Comparison of ENCODE assay signal across 20 cellular contexts in the genomic region with DNA sequence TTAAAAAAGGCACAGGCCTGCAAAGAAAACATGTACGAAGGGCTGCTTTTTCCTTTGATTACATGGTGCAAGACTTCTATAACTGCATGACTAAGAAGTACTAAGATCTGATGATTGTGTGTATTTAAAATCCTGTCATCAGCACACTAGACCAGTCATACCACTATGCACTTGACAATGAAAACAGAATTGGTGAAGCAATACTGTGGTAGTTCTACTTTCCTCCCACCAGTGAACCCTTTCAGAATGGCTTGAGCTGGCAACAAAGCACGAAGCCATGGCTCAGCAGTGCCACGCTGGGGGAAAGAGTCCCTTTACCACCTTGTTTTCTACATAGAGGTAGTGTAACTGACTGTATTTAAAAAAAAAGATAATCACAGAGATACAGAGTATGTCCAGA. TPM values are rescaled to one million over a fixed set of nuclear protein-coding genes. Genes with fewer than 3 reads are reported as not detected.
DNase-seq lines count a peak whose midpoint lies in the region; ATAC-seq, FAIRE-seq and TF ChIP-seq lines count a peak whose summit lies in the region.
"Had no signal": no experiment of that assay in that cellular context is flagged by ENCODE, and none has a peak within 500 bp of the region (broad histone marks: within the 10 kb centered on the region; RNA-seq: fewer than 3 reads in every experiment).

No MANE protein-coding gene starts in this region.

- H3K4me3 ChIP-seq in brain microvascular endothelial cell (ENCODE audit: low read depth, low read length), result no peak overlapping the region
- no peak overlapping the region for H3K4me3 ChIP-seq in effector memory CD4-positive, alpha-beta T cell (ENCODE audit: insufficient read depth, low read depth, low read length, poor library complexity, severe bottlenecking)

- H3K36me3 Mint-ChIP-seq in activated CD4-positive, alpha-beta T cell treated with anti-CD3 and anti-CD28 coated beads for 36 hours (ENCODE audit: low read depth), result peaks cover 7% of the 10 kb centered on the region

- no peaks in the 10 kb centered on the region for H3K4me1 ChIP-seq in effector memory CD4-positive, alpha-beta T cell (ENCODE audit: control insufficient read depth, insufficient read depth, low read length, poor library complexity, severe bottlenecking)

- no peaks in the 10 kb centered on the region for H3K36me3 ChIP-seq in brain microvascular endothelial cell (replicated peaks)
- no peaks in the 10 kb centered on the region for H3K36me3 ChIP-seq in effector memory CD4-positive, alpha-beta T cell (ENCODE audit: control insufficient read depth, insufficient read depth, low read length)

- no peak overlapping the region for H3K27ac Mint-ChIP-seq in activated CD4-positive, alpha-beta T cell treated with anti-CD3 and anti-CD28 coated beads for 36 hours
- H3K27ac Mint-ChIP-seq: activated naive CD4-positive, alpha-beta T cell treated with anti-CD3 and anti-CD28 coated beads for 36 hours; nephron; T-helper 1 cell treated with Interleukin-12 subunit alpha and Interleukin-12 subunit beta and Interleukin-4 antibody, amounts not matched to agents 30 μg/mL and 1 μg/mL, for 36 hours had no signal

- intact Hi-C loops in activated CD4-positive, alpha-beta T cell treated with anti-CD3 and anti-CD28 coated beads for 36 hours (cut with DNase I, micrococcal nuclease), result no loop called here

- TF ChIP-seq CTCF in brain microvascular endothelial cell (IDR thresholded peaks at IDR 0.05; ENCODE audit: low read depth, low read length, missing control alignments), result no peak

- DNase-seq in activated CD4-positive, alpha-beta T cell treated with anti-CD3 and anti-CD28 coated beads for 36 hours, result no peak
- DNase-seq in activated CD4-positive, alpha-beta T cell treated with anti-CD3 and anti-CD28 coated beads, Interleukin-2, amount 50 U/mL, for 48 hours, result no peak
- DNase-seq in brain microvascular endothelial cell (peak; percentile 7), fibroblast of the conjunctiva (ENCODE audit: low read depth) (peak; percentile 1), cerebellar cortex (ENCODE audit: low spot score) (no peak), G401 (ENCODE audit: low spot score) (no peak), urothelium cell line (ENCODE audit: low spot score) (no peak)
- DNase-seq in effector memory CD4-positive, alpha-beta T cell, result no peak
- DNase-seq: ACHN; activated CD4-positive, CD25-positive, alpha-beta regulatory T cell treated with anti-CD3 and anti-CD28 coated beads, Interleukin-2, amount 50 U/mL, for 72 hours; activated CD8-positive, alpha-beta memory T cell treated with anti-CD3 and anti-CD28 coated beads, Interleukin-2, amount 50 U/mL, for 48 hours; activated naive CD4-positive, alpha-beta T cell treated with anti-CD3 and anti-CD28 coated beads for 36 hours; Caco-2; cerebellar nuclear complex; NCI-H1694 treated with DMSO at 0.1 percent for 48 hours; NCI-H524 treated with DMSO at 0.1 percent for 48 hours; RPMI8226 had no signal

- in situ Hi-C loops in brain microvascular endothelial cell (cut with HindIII; ENCODE audit: low pct_ligation_motif_present, low sequenced_read_pairs) (no loop called here), G401 (cut with HindIII; ENCODE audit: low sequenced_read_pairs) (no loop called here)

- FAIRE-seq in urothelium cell line (lab: Jason Lieb, UNC), result no peak

- no peaks in the 10 kb centered on the region for H3K4me1 Mint-ChIP-seq in activated CD4-positive, alpha-beta T cell treated with anti-CD3 and anti-CD28 coated beads for 36 hours

- no peaks in the 10 kb centered on the region for H3K9me3 Mint-ChIP-seq in activated CD4-positive, alpha-beta T cell treated with anti-CD3 and anti-CD28 coated beads for 36 hours (ENCODE audit: low read depth)
- H3K9me3 Mint-ChIP-seq: activated naive CD4-positive, alpha-beta T cell treated with anti-CD3 and anti-CD28 coated beads for 36 hours; nephron; T-helper 1 cell treated with Interleukin-12 subunit alpha and Interleukin-12 subunit beta and Interleukin-4 antibody, amounts not matched to agents 30 μg/mL and 1 μg/mL, for 36 hours had no signal

- CTCF ChIA-PET in activated CD4-positive, alpha-beta T cell treated with anti-CD3 and anti-CD28 coated beads for 36 hours (lab: Charles Lee), result interaction anchor here (1.9 kb wide), 1 partner anchor 11 kb away, joined by 10 read pairs; no protein-coding TSS in a partner anchor

- H3K4me3 Mint-ChIP-seq in activated CD4-positive, alpha-beta T cell treated with anti-CD3 and anti-CD28 coated beads for 36 hours, result no peak overlapping the region
- H3K4me3 Mint-ChIP-seq: activated naive CD4-positive, alpha-beta T cell treated with anti-CD3 and anti-CD28 coated beads for 36 hours; nephron; T-helper 1 cell treated with Interleukin-12 subunit alpha and Interleukin-12 subunit beta and Interleukin-4 antibody, amounts not matched to agents 30 μg/mL and 1 μg/mL, for 36 hours had no signal

- no peaks in the 10 kb centered on the region for H3K27me3 Mint-ChIP-seq in activated CD4-positive, alpha-beta T cell treated with anti-CD3 and anti-CD28 coated beads for 36 hours

- no peaks in the 10 kb centered on the region for H3K27me3 ChIP-seq in brain microvascular endothelial cell (replicated peaks)
- no peaks in the 10 kb centered on the region for H3K27me3 ChIP-seq in effector memory CD4-positive, alpha-beta T cell (replicated peaks; ENCODE audit: control insufficient read depth, insufficient read depth, low read length, poor library complexity, severe bottlenecking)

- no peak overlapping the region for H3K27ac ChIP-seq in brain microvascular endothelial cell
- no peak overlapping the region for H3K27ac ChIP-seq in effector memory CD4-positive, alpha-beta T cell (ENCODE audit: insufficient read depth, low read length, poor library complexity, severe bottlenecking)
- H3K27ac ChIP-seq: KMS-11 had no signal

- ATAC-seq in activated CD4-positive, alpha-beta T cell treated with anti-CD3 and anti-CD28 coated beads for 36 hours, result peak; percentile 47

- POLR2A ChIA-PET in activated CD4-positive, alpha-beta T cell treated with anti-CD3 and anti-CD28 coated beads for 36 hours (lab: Charles Lee), result interaction anchor here (0.6 kb wide), 1 partner anchor 168 kb away, joined by 3 read pairs; no protein-coding TSS in a partner anchor

- H3K9me3 ChIP-seq in effector memory CD4-positive, alpha-beta T cell (ENCODE audit: control insufficient read depth, low read length), result no peaks in the 10 kb centered on the region
- H3K9me3 ChIP-seq: Caco-2 had no signal

RNA-seq across cellular contexts. Expression of gene POU5F2, which starts 49.0 kb away (rescaled TPM):
- total RNA-seq in activated CD4-positive, alpha-beta T cell treated with anti-CD3 and anti-CD28 coated beads for 36 hours, result under 1 TPM; 0.40 to 0.43 TPM
- 0.03 and 0.49 TPM in 2 replicates for total RNA-seq in G401 (2014; rRNA removed; shearing (Covaris generic))

Comparison
In these comparisons a context has a peak if more than half of its experiments do, and no peak if none do; other contexts are left out.
1. DNase-seq: peak in brain microvascular endothelial cell (single experiment) and fibroblast of the conjunctiva (single experiment); none in activated CD4-positive, alpha-beta T cell treated with anti-CD3 and anti-CD28 coated beads for 36 hours (single experiment), activated CD4-positive, alpha-beta T cell treated with anti-CD3 and anti-CD28 coated beads, Interleukin-2, amount 50 U/mL, for 48 hours (0 of 2), cerebellar cortex (single experiment), effector memory CD4-positive, alpha-beta T cell (0 of 3), G401 (single experiment) and urothelium cell line (single experiment).